Comparison of ENCODE assay signal across 19 cellular contexts in genomic region chr14:74594021-74594420, GRCh38. TPM values are rescaled to one million over a fixed set of nuclear protein-coding genes. Genes with fewer than 3 reads are reported as not detected.
DNase-seq lines count a peak whose midpoint lies in the region; ATAC-seq, FAIRE-seq and TF ChIP-seq lines count a peak whose summit lies in the region.
"Had no signal": no experiment of that assay in that cellular context is flagged by ENCODE, and none has a peak within 500 bp of the region (broad histone marks: within the 10 kb centered on the region; RNA-seq: fewer than 3 reads in every experiment).

No MANE protein-coding gene starts in this region.

- DNase-seq in MCF 10A (ENCODE audit: unreplicated experiment) (no peak), mammary epithelial cell (no peak), fibroblast of lung (ENCODE audit: low read depth in 2 of 2) (no peak), psoas muscle (peak in 1 of 2 donors; percentile 29), vagina (ENCODE audit: extremely low spot score in 2 of 2) (no peak), HTR-8/SVneo (ENCODE audit: insufficient read length, low spot score) (no peak)
- DNase-seq in stimulated activated CD4-positive, alpha-beta T cell treated with anti-CD3 and anti-CD28 coated beads, Interleukin-15, amount 100 ng/mL, for 24 hours, result no peak
- DNase-seq: activated T-cell treated with anti-CD3 and anti-CD28 coated beads, Interleukin-2, amount 50 U/mL, for 24 hours; CD8-positive, alpha-beta T cell; EL; islet precursor cell; NCI-H187 treated with DMSO at 0.1 percent for 48 hours; NCI-H446 treated with DMSO at 0.1 percent for 48 hours had no signal

- H4K20me1 ChIP-seq in mammary epithelial cell (ENCODE audit: insufficient read depth, low read length) (no peaks in the 10 kb centered on the region), fibroblast of lung (ENCODE audit: control insufficient read depth, extremely low read depth, insufficient read depth, low read length) (no peaks in the 10 kb centered on the region)

- POLR2A ChIA-PET in MCF 10A (lab: Yijun Ruan, JAX), result no interaction called here

- no peak overlapping the region for H3K4me3 Mint-ChIP-seq in MCF 10A (ENCODE audit: unreplicated experiment)
- H3K4me3 Mint-ChIP-seq: activated naive CD8-positive, alpha-beta T cell; activated T-cell treated with anti-CD3 and anti-CD28 coated beads, Interleukin-2, amount 50 U/mL, for 24 hours; CD8-positive, alpha-beta T cell had no signal

- peaks cover 31% of the 10 kb centered on the region for H3K4me1 ChIP-seq in mammary epithelial cell (ENCODE audit: insufficient read depth, low read length)
- H3K4me1 ChIP-seq in fibroblast of lung (ENCODE audit: control insufficient read depth, extremely low read depth, insufficient read depth, low read length), result peaks cover 71% of the 10 kb centered on the region
- peaks cover 28% of the 10 kb centered on the region for H3K4me1 ChIP-seq in psoas muscle
- peaks cover 86% of the 10 kb centered on the region for H3K4me1 ChIP-seq in vagina
- H3K4me1 ChIP-seq: A549 had no signal

- no peaks in the 10 kb centered on the region for H3K9me3 Mint-ChIP-seq in MCF 10A (ENCODE audit: unreplicated experiment)
- H3K9me3 Mint-ChIP-seq: activated T-cell treated with anti-CD3 and anti-CD28 coated beads, Interleukin-2, amount 50 U/mL, for 24 hours; CD8-positive, alpha-beta T cell had no signal

- H3K79me2 ChIP-seq in mammary epithelial cell (ENCODE audit: insufficient read depth, low read length) (peaks cover 84% of the 10 kb centered on the region), fibroblast of lung (ENCODE audit: control insufficient read depth, insufficient read depth, low read length) (peaks cover 82% of the 10 kb centered on the region)

- H3K9me3 ChIP-seq in mammary epithelial cell (replicated peaks; ENCODE audit: insufficient read depth, low read length), result no peaks in the 10 kb centered on the region
- no peaks in the 10 kb centered on the region for H3K9me3 ChIP-seq in fibroblast of lung (ENCODE audit: control insufficient read depth, insufficient read depth, low read depth, low read length)
- H3K9me3 ChIP-seq in psoas muscle, result no peaks in the 10 kb centered on the region
- no peaks in the 10 kb centered on the region for H3K9me3 ChIP-seq in vagina
- H3K9me3 ChIP-seq: A549, MG63 had no signal

- H3K4me2 ChIP-seq in mammary epithelial cell (ENCODE audit: insufficient read depth, low read depth, low read length) (no peak overlapping the region), fibroblast of lung (ENCODE audit: extremely low read depth, insufficient read depth, low read length) (no peak overlapping the region)
- H3K4me2 ChIP-seq: A549 had no signal

- TF ChIP-seq CTCF in MCF 10A (IDR thresholded peaks at IDR 0.05; ENCODE audit: unreplicated experiment), result no peak
- TF ChIP-seq CTCF in mammary epithelial cell (conservative IDR thresholded peaks at IDR 0.05 in 1 of 2, IDR thresholded peaks at IDR 0.05 in 1 of 2; ENCODE audit: extremely low read depth in 1 of 2, insufficient read depth in 1 of 2, low read depth in 1 of 2, low read length in 2 of 2), result no peak
- no peak for TF ChIP-seq CTCF in fibroblast of lung (conservative IDR thresholded peaks at IDR 0.05 in 1 of 2, IDR thresholded peaks at IDR 0.05 in 1 of 2; ENCODE audit: low read depth in 1 of 2, low read length in 2 of 2)
- no peak for TF ChIP-seq CTCF in psoas muscle (IDR thresholded peaks at IDR 0.05)
- TF ChIP-seq CTCF in vagina (IDR thresholded peaks at IDR 0.05), result no peak

- BruUV-seq in MCF 10A (replicated peaks; lab: Mats Ljungman, UMichigan) (no TSS peak), mammary epithelial cell (replicated peaks; lab: Mats Ljungman, UMichigan) (no TSS peak)

- H3K9ac ChIP-seq in mammary epithelial cell (ENCODE audit: insufficient read depth, low read length) (no peak overlapping the region), fibroblast of lung (ENCODE audit: insufficient read depth, low read length) (no peak overlapping the region)

- H3K27ac Mint-ChIP-seq in MCF 10A (ENCODE audit: low read depth, unreplicated experiment), result peak overlapping the region; percentile 23
- H3K27ac Mint-ChIP-seq: activated naive CD8-positive, alpha-beta T cell; activated T-cell treated with anti-CD3 and anti-CD28 coated beads, Interleukin-2, amount 50 U/mL, for 24 hours; CD8-positive, alpha-beta T cell had no signal

- in situ Hi-C loops in mammary epithelial cell (cut with MboI; ENCODE audit: low sequenced_read_pairs in 2 of 2), result no loop called here

- H3K36me3 ChIP-seq in mammary epithelial cell (ENCODE audit: insufficient read depth, low read length) (no peaks in the 10 kb centered on the region), fibroblast of lung (ENCODE audit: control insufficient read depth, insufficient read depth, low read length) (peaks cover 9% of the 10 kb centered on the region), psoas muscle (ENCODE audit: insufficient read depth in 1 of 2, low read depth in 1 of 2) (no peaks in the 10 kb centered on the region), vagina (no peaks in the 10 kb centered on the region)
- H3K36me3 ChIP-seq: MG63 had no signal

- intact Hi-C loops in MCF 10A (cut with micrococcal nuclease) (no loop called here), mammary epithelial cell (cut with micrococcal nuclease) (loop anchor here (5.0 kb wide), 1 partner anchor 92 kb away; no protein-coding TSS in a partner anchor), psoas muscle (cut with DNase I) (no loop called here), vagina (cut with DNase I) (no loop called here)

- H3K4me3 ChIP-seq in mammary epithelial cell (replicated peaks in 1 of 3; ENCODE audit: insufficient read depth in 1 of 3, low read depth in 2 of 3, low read length in 3 of 3) (no peak overlapping the region), fibroblast of lung (replicated peaks in 1 of 4; ENCODE audit: control extremely low read depth in 1 of 4, insufficient read depth in 1 of 4, low read depth in 3 of 4, low read length in 4 of 4) (no peak overlapping the region), psoas muscle (no peak overlapping the region), vagina (no peak overlapping the region)
- H3K4me3 ChIP-seq: A549, MG63, SK-N-MC had no signal

- no peak for FAIRE-seq in HTR-8/SVneo (lab: Jason Lieb, UNC)
- FAIRE-seq: A549, H1 had no signal

- no peaks in the 10 kb centered on the region for H3K36me3 Mint-ChIP-seq in MCF 10A (ENCODE audit: insufficient read depth, unreplicated experiment)
- H3K36me3 Mint-ChIP-seq: activated naive CD8-positive, alpha-beta T cell; CD8-positive, alpha-beta T cell had no signal

- no peak overlapping the region for H3K27ac ChIP-seq in mammary epithelial cell (ENCODE audit: insufficient read depth, low read depth, low read length)
- peak overlapping the region; percentile 88 for H3K27ac ChIP-seq in fibroblast of lung (ENCODE audit: insufficient read depth, low read length)
- peak overlapping the region; percentile 51 for H3K27ac ChIP-seq in psoas muscle
- H3K27ac ChIP-seq in vagina, result peak overlapping the region; percentile 86
- H3K27ac ChIP-seq: SK-N-MC had no signal

- no peaks in the 10 kb centered on the region for H3K27me3 ChIP-seq in mammary epithelial cell (ENCODE audit: insufficient read depth, low read length)
- H3K27me3 ChIP-seq in fibroblast of lung (ENCODE audit: control insufficient read depth, insufficient read depth, low read length), result no peaks in the 10 kb centered on the region
- H3K27me3 ChIP-seq in psoas muscle (ENCODE audit: insufficient read depth in 3 of 3, low read length in 2 of 3), result no peaks in the 10 kb centered on the region
- no peaks in the 10 kb centered on the region for H3K27me3 ChIP-seq in vagina
- H3K27me3 ChIP-seq: MG63 had no signal

- H3K27me3 Mint-ChIP-seq in MCF 10A (ENCODE audit: insufficient read depth, unreplicated experiment), result no peaks in the 10 kb centered on the region
- H3K27me3 Mint-ChIP-seq: activated naive CD8-positive, alpha-beta T cell; activated T-cell treated with anti-CD3 and anti-CD28 coated beads, Interleukin-2, amount 50 U/mL, for 24 hours had no signal

- ATAC-seq in psoas muscle (no peak), GM21576 (IDR thresholded peaks at IDR 0.05; ENCODE audit: unreplicated experiment) (no peak)
- ATAC-seq: A549; CD8-positive, alpha-beta T cell had no signal

- no peak for TF ChIP-seq POLR2A in vagina (IDR thresholded peaks at IDR 0.05)

- CTCF ChIA-PET in MCF 10A (lab: Yijun Ruan, JAX), result interaction anchor here (0.5 to 1.4 kb wide), 7 partner anchors 8 to 118 kb away, joined by 3 to 6 read pairs (median 3); no protein-coding TSS in a partner anchor
- CTCF ChIA-PET in mammary epithelial cell (lab: Charles Lee; ENCODE audit: low non-redundant PET), result no interaction called here

- no peak overlapping the region for H2AFZ ChIP-seq in mammary epithelial cell (ENCODE audit: low read depth, low read length)
- H2AFZ ChIP-seq in fibroblast of lung (ENCODE audit: low read length), result no peak overlapping the region

- peaks cover 7% of the 10 kb centered on the region for H3K4me1 Mint-ChIP-seq in MCF 10A (ENCODE audit: insufficient read depth, unreplicated experiment)

- dilution Hi-C loops in mammary epithelial cell (cut with HindIII; ENCODE audit: low sequenced_read_pairs), result no loop called here

- 92% methylated on average over 6 of the region's 7 CpGs for WGBS in mammary epithelial cell (ENCODE audit: low coverage, missing lambda C conversion rate)
- WGBS in psoas muscle, 3 donors, result 73 to 81% (median 76%) methylated on average over 7 of the region's 7 CpGs

RNA-seq across cellular contexts. Expression of gene LTBP2, which starts 18.0 kb away (rescaled TPM):
- total RNA-seq in MCF 10A (2022), result 9.1 and 16.8 TPM in 2 replicates
- 100 to 1,000 TPM; 104 to 322 TPM for total RNA-seq in mammary epithelial cell
- 56.3 TPM for polyA plus RNA-seq in mammary epithelial cell
- polyA minus RNA-seq in mammary epithelial cell, result 131 TPM
- 243 and 514 TPM in 2 replicates for total RNA-seq in fibroblast of lung
- 108 and 112 TPM in 2 replicates for polyA plus RNA-seq in fibroblast of lung
- 184 and 214 TPM in 2 replicates for polyA plus RNA-seq in fibroblast of lung (2012)
- 328 and 406 TPM in 2 replicates for polyA minus RNA-seq in fibroblast of lung (ENCODE audit: low replicate concordance)
- 10 to 100 TPM; 11.8 to 51.4 (median 24.2) TPM for total RNA-seq in psoas muscle
- polyA plus RNA-seq in psoas muscle, result 1 to 10 TPM; 2.4 to 6.1 (median 3.2) TPM
- 52.5 TPM for total RNA-seq in vagina
